In genomic region chr10:77355844-77356243, GRCh38 we compare ENCODE assay signal across 14 cellular contexts.
DNase-seq lines count a peak whose midpoint lies in the region; ATAC-seq and TF ChIP-seq lines count a peak whose summit lies in the region.
"Had no signal": no experiment of that assay in that cellular context is flagged by ENCODE, and none has a peak within 500 bp of the region (broad histone marks: within the 10 kb centered on the region; RNA-seq: fewer than 3 reads in every experiment).

No MANE protein-coding gene starts in this region.

- no peaks in the 10 kb centered on the region for H3K79me2 ChIP-seq in PC-9 (ENCODE audit: low read depth)

- no peaks in the 10 kb centered on the region for H3K27me3 ChIP-seq in PC-9 (ENCODE audit: insufficient read depth, low read depth)
- H3K27me3 ChIP-seq in dorsolateral prefrontal cortex, result no peaks in the 10 kb centered on the region
- no peaks in the 10 kb centered on the region for H3K27me3 ChIP-seq in effector memory CD4-positive, alpha-beta T cell (replicated peaks; ENCODE audit: control insufficient read depth, insufficient read depth, low read length, poor library complexity, severe bottlenecking)
- H3K27me3 ChIP-seq: body of pancreas had no signal

- BruUV-seq in PC-9 (replicated peaks; lab: Mats Ljungman, UMichigan), result no TSS peak

- H3K4me1 ChIP-seq in PC-9 (replicated peaks; ENCODE audit: insufficient read depth), result peaks cover 31% of the 10 kb centered on the region
- no peaks in the 10 kb centered on the region for H3K4me1 ChIP-seq in effector memory CD4-positive, alpha-beta T cell (ENCODE audit: control insufficient read depth, insufficient read depth, low read length, poor library complexity, severe bottlenecking)
- H3K4me1 ChIP-seq: body of pancreas had no signal

- intact Hi-C loops in PC-9 (cut with micrococcal nuclease; ENCODE audit: unreplicated experiment), result no loop called here
- intact Hi-C loops in dorsolateral prefrontal cortex (cut with DNase I), result no loop called here

- no peaks in the 10 kb centered on the region for H4K20me1 ChIP-seq in PC-9 (ENCODE audit: insufficient read depth)

- POLR2A ChIA-PET in PC-9 (lab: Charles Lee; ENCODE audit: unreplicated experiment), result interaction anchor here (0.6 kb wide), 1 partner anchor 14 kb away, joined by 3 read pairs; no protein-coding TSS in a partner anchor

- H3K36me3 ChIP-seq in PC-9 (ENCODE audit: low read depth), result no peaks in the 10 kb centered on the region
- no peaks in the 10 kb centered on the region for H3K36me3 ChIP-seq in effector memory CD4-positive, alpha-beta T cell (ENCODE audit: control insufficient read depth, insufficient read depth, low read length)

- no peaks in the 10 kb centered on the region for H3K36me3 Mint-ChIP-seq in osteocyte (ENCODE audit: unreplicated experiment)

- CTCF ChIA-PET in PC-9 (lab: Charles Lee), result no interaction called here

- peak overlapping the region; percentile 7; the same call in 1 of the 2 replicates for H3K27ac ChIP-seq in PC-9
- peak overlapping the region in 42 of 59 donors; percentile 2 to 93 (median 68) for H3K27ac ChIP-seq in dorsolateral prefrontal cortex
- no peak overlapping the region for H3K27ac ChIP-seq in effector memory CD4-positive, alpha-beta T cell (ENCODE audit: insufficient read depth, low read length, poor library complexity, severe bottlenecking)
- H3K27ac ChIP-seq: body of pancreas had no signal

- H2AFZ ChIP-seq in PC-9, result no peak overlapping the region

- H3K4me3 Mint-ChIP-seq in osteocyte (ENCODE audit: unreplicated experiment), result no peak overlapping the region

- no peaks in the 10 kb centered on the region for H3K9me3 Mint-ChIP-seq in osteocyte (ENCODE audit: unreplicated experiment)

- DNase-seq in EL (peak; percentile 81), PC-9 (peak in 1 of 2 experiments; percentile 55), dorsolateral prefrontal cortex (no peak), osteocyte (ENCODE audit: extremely low spot score, unreplicated experiment) (no peak), NCI-H2196 treated with DMSO at 0.1 percent for 48 hours (lab: John Stamatoyannopoulos, UW; ENCODE audit: unreplicated experiment) (no peak)
- DNase-seq in effector memory CD4-positive, alpha-beta T cell, result no peak
- DNase-seq: activated CD4-positive, alpha-beta T cell treated with anti-CD3 and anti-CD28 coated beads for 1 hour; body of pancreas; erythroblast; kidney; NCI-H1436; NCI-H82 had no signal

- H3K27ac Mint-ChIP-seq in osteocyte (ENCODE audit: unreplicated experiment), result peak overlapping the region; percentile 93

- no peak overlapping the region for H3K4me3 ChIP-seq in PC-9
- no peak overlapping the region for H3K4me3 ChIP-seq in dorsolateral prefrontal cortex
- H3K4me3 ChIP-seq in effector memory CD4-positive, alpha-beta T cell (ENCODE audit: insufficient read depth, low read depth, low read length, poor library complexity, severe bottlenecking), result no peak overlapping the region
- H3K4me3 ChIP-seq: body of pancreas had no signal

- H3K9me2 ChIP-seq in PC-9 (ENCODE audit: insufficient read depth), result no peaks in the 10 kb centered on the region

- H3K27me3 Mint-ChIP-seq in osteocyte (ENCODE audit: unreplicated experiment), result no peaks in the 10 kb centered on the region

- H3K4me2 ChIP-seq in PC-9, result no peak overlapping the region

- H3K4me1 Mint-ChIP-seq in osteocyte (ENCODE audit: unreplicated experiment), result peaks cover 73% of the 10 kb centered on the region

- TF ChIP-seq CTCF in PC-9 (conservative IDR thresholded peaks at IDR 0.05) (no peak), dorsolateral prefrontal cortex (IDR thresholded peaks at IDR 0.05 in 54 of 56, conservative IDR thresholded peaks at IDR 0.05 in 2 of 56; ENCODE audit: low read depth in 1 of 56, partially characterized antibody in 56 of 56) (no peak), osteocyte (IDR thresholded peaks at IDR 0.05) (no peak)

- H3K9me3 ChIP-seq in PC-9 (ENCODE audit: insufficient read depth, low read depth), result no peaks in the 10 kb centered on the region
- H3K9me3 ChIP-seq in effector memory CD4-positive, alpha-beta T cell (ENCODE audit: control insufficient read depth, low read length), result no peaks in the 10 kb centered on the region
- H3K9me3 ChIP-seq: body of pancreas had no signal

- ATAC-seq in GM19351 (IDR thresholded peaks at IDR 0.05; ENCODE audit: unreplicated experiment), result no peak
- ATAC-seq in GM21423 (IDR thresholded peaks at IDR 0.05; ENCODE audit: unreplicated experiment), result no peak
- ATAC-seq: body of pancreas had no signal

- peaks cover 7% of the 10 kb centered on the region; the same call in 1 of the 2 replicates for H3F3A ChIP-seq in PC-9 (ENCODE audit: insufficient read depth, low read depth)
